13 cellular contexts compared by ENCODE assay signal in the genomic region with DNA sequence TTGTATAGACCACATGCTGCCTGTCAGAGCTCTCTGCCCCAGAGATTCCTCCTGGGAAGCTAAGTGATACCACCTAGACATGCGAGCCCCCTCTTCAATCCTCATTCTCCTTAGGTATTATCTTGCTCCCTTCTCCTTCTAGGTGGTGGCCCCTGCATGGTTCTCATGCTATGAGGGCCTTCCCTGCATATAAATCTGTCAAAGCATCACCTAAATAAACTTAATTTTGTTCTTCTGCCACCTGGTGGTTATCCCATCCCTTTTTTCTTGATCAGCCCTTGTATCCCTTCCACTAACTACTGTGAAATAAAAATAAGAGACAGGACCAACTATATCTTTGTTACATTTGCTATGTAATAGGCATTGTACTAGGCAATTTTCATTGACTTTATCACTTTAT.
A peak's percentile ranks its signal among the peaks of the same experiment; 100 is the strongest.
DNase-seq lines count a peak whose midpoint lies in the region; FAIRE-seq and TF ChIP-seq lines count a peak whose summit lies in the region.
"Had no signal": no experiment of that assay in that cellular context is flagged by ENCODE, and none has a peak within 500 bp of the region (broad histone marks: within the 10 kb centered on the region; RNA-seq: fewer than 3 reads in every experiment).

No MANE protein-coding gene starts in this region.

- H3K9ac ChIP-seq in kidney (ENCODE audit: low read length in 2 of 2) = no peak overlapping the region

- intact Hi-C loops in Calu3 (cut with micrococcal nuclease; ENCODE audit: unreplicated experiment) (loop anchor here (1.0 to 2.0 kb wide), 3 partner anchors 165 to 867 kb away; no protein-coding TSS in a partner anchor), kidney (cut with DNase I) (no loop called here)
- intact Hi-C loops in activated naive CD4-positive, alpha-beta T cell treated with anti-CD3 and anti-CD28 coated beads for 36 hours (cut with micrococcal nuclease) = loop anchor here (1.0 kb wide), 1 partner anchor 867 kb away; no protein-coding TSS in a partner anchor

- DNase-seq in Calu3 (no peak), SHP77 (lab: John Stamatoyannopoulos, UW) (peak; percentile 52 to 70), iPS DF 19.7 (ENCODE audit: low read depth, low spot score) (peak; percentile 20), NCI-H1105 (lab: John Stamatoyannopoulos, UW) (no peak), kidney (no peak), midbrain (lab: John Stamatoyannopoulos, UW) (no peak)
- DNase-seq in Jurkat, Clone E6-1 (ENCODE audit: low read depth, low spot score) = peak; percentile 18
- no peak for DNase-seq in activated naive CD4-positive, alpha-beta T cell treated with anti-CD3 and anti-CD28 coated beads for 36 hours
- DNase-seq: activated CD4-positive, CD25-positive, alpha-beta regulatory T cell treated with anti-CD3 and anti-CD28 coated beads, Interleukin-2, amount 50 U/mL, for 72 hours; DMS153; NCI-H1048 had no signal

- no peaks in the 10 kb centered on the region for H3K4me1 Mint-ChIP-seq in Calu3 (ENCODE audit: low read depth, unreplicated experiment)
- no peaks in the 10 kb centered on the region for H3K4me1 Mint-ChIP-seq in activated naive CD4-positive, alpha-beta T cell treated with anti-CD3 and anti-CD28 coated beads for 36 hours (ENCODE audit: low read depth)
- H3K4me1 Mint-ChIP-seq: central memory CD8-positive, alpha-beta T cell had no signal

- CTCF ChIA-PET in Calu3 (lab: Charles Lee) = interaction anchor here (1.2 kb wide), 1 partner anchor 165 kb away, joined by 6 read pairs; no protein-coding TSS in a partner anchor
- CTCF ChIA-PET in activated naive CD4-positive, alpha-beta T cell treated with anti-CD3 and anti-CD28 coated beads for 36 hours (lab: Charles Lee) = no interaction called here

- no peak overlapping the region for H3K4me3 Mint-ChIP-seq in Calu3 (ENCODE audit: low read depth, unreplicated experiment)
- H3K4me3 Mint-ChIP-seq in activated naive CD4-positive, alpha-beta T cell treated with anti-CD3 and anti-CD28 coated beads for 36 hours = no peak overlapping the region
- H3K4me3 Mint-ChIP-seq: central memory CD8-positive, alpha-beta T cell had no signal

- no peak overlapping the region for H3K27ac Mint-ChIP-seq in Calu3 (ENCODE audit: unreplicated experiment)
- no peak overlapping the region for H3K27ac Mint-ChIP-seq in activated naive CD4-positive, alpha-beta T cell treated with anti-CD3 and anti-CD28 coated beads for 36 hours

- no peaks in the 10 kb centered on the region for H3K27me3 Mint-ChIP-seq in Calu3 (ENCODE audit: unreplicated experiment)
- no peaks in the 10 kb centered on the region for H3K27me3 Mint-ChIP-seq in activated naive CD4-positive, alpha-beta T cell treated with anti-CD3 and anti-CD28 coated beads for 36 hours (ENCODE audit: low read depth)
- H3K27me3 Mint-ChIP-seq: central memory CD8-positive, alpha-beta T cell had no signal

- no peak overlapping the region for H3K4me3 ChIP-seq in Jurkat, Clone E6-1 (ENCODE audit: low read length)
- no peak overlapping the region for H3K4me3 ChIP-seq in kidney (ENCODE audit: low read length in 2 of 2)

- H3K4me1 ChIP-seq in kidney (ENCODE audit: control insufficient read depth in 1 of 2, insufficient read depth in 1 of 2, low read depth in 1 of 2, low read length in 2 of 2) = no peaks in the 10 kb centered on the region

- no peaks in the 10 kb centered on the region for H3K36me3 ChIP-seq in kidney (ENCODE audit: control insufficient read depth in 1 of 2, insufficient read depth in 2 of 2, low read length in 2 of 2)

- H3K36me3 Mint-ChIP-seq in Calu3 (ENCODE audit: insufficient read depth, unreplicated experiment) = no peaks in the 10 kb centered on the region
- H3K36me3 Mint-ChIP-seq in activated naive CD4-positive, alpha-beta T cell treated with anti-CD3 and anti-CD28 coated beads for 36 hours (ENCODE audit: low read depth) = no peaks in the 10 kb centered on the region

- H3K27ac ChIP-seq in kidney (ENCODE audit: low read depth in 2 of 2, low read length in 2 of 2) = no peak overlapping the region

- no peak for FAIRE-seq in kidney (lab: Jason Lieb, UNC)
- FAIRE-seq: GM18507 had no signal

- no TSS peak for BruUV-seq in Calu3 (replicated peaks; lab: Mats Ljungman, UMichigan)

- peak; percentile 10 for TF ChIP-seq CTCF in Calu3 (IDR thresholded peaks at IDR 0.05; ENCODE audit: unreplicated experiment)
- no peak for TF ChIP-seq CTCF in kidney (IDR thresholded peaks at IDR 0.05; ENCODE audit: borderline replicate concordance, extremely low read depth, insufficient read depth)

- peaks cover 2% of the 10 kb centered on the region for H3K9me3 Mint-ChIP-seq in Calu3 (ENCODE audit: low read depth, unreplicated experiment)
- peaks cover 1% of the 10 kb centered on the region for H3K9me3 Mint-ChIP-seq in activated naive CD4-positive, alpha-beta T cell treated with anti-CD3 and anti-CD28 coated beads for 36 hours

- no peaks in the 10 kb centered on the region for H3K9me3 ChIP-seq in kidney (ENCODE audit: control insufficient read depth in 1 of 2, low read length in 2 of 2)

Comparison
In these comparisons a context has a peak if more than half of its experiments do, and no peak if none do; other contexts are left out.
1. DNase-seq: peak in Jurkat, Clone E6-1 (single experiment), SHP77 (2 of 2) and iPS DF 19.7 (single experiment); none in Calu3 (single experiment), activated naive CD4-positive, alpha-beta T cell treated with anti-CD3 and anti-CD28 coated beads for 36 hours (single experiment), NCI-H1105 (single experiment), kidney (single experiment) and midbrain (single experiment).